Comparison of ENCODE assay signal across 26 cellular contexts in genomic region chr11:46655631-46656030, GRCh38.
"Had no signal": no experiment of that assay in that cellular context is flagged by ENCODE, and none has a peak within 500 bp of the region (broad histone marks: within the 10 kb centered on the region; RNA-seq: fewer than 3 reads in every experiment).

No MANE protein-coding gene starts in this region.

- H3K9me3 ChIP-seq: body of pancreas, heart right ventricle, left lung, mucosa of descending colon, testis, transverse colon had no signal

- H3K27ac ChIP-seq: body of pancreas, cardiac muscle cell, foreskin keratinocyte, left lung, testis, transverse colon had no signal

- H3K4me3 ChIP-seq: body of pancreas, cardiac muscle cell, heart right ventricle, left lung, lung, mucosa of descending colon, testis, transverse colon had no signal

- DNase-seq: activated CD4-positive, alpha-beta memory T cell treated with anti-CD3 and anti-CD28 coated beads, Interleukin-2, amount 10 ng/mL, durations not matched to agents 7 days and 5 days; activated CD4-positive, alpha-beta T cell treated with anti-CD3 and anti-CD28 coated beads, Interleukin-2, amount 10 ng/mL, durations not matched to agents 7 days and 5 days; activated CD4-positive, CD25-positive, alpha-beta regulatory T cell treated with anti-CD3 and anti-CD28 coated beads, Interleukin-2, amount 50 U/mL, for 72 hours; activated naive CD4-positive, alpha-beta T cell; activated T-cell treated with anti-CD3 and anti-CD28 coated beads, Interleukin-2, amount 50 U/mL, for 48 hours; aorta; body of pancreas; cortex of kidney; foreskin keratinocyte; heart right ventricle; kidney glomerular epithelial cell; left lung; mesendoderm; mucosa of descending colon; right cardiac atrium; stimulated activated CD4-positive, alpha-beta T cell treated with anti-CD3 and anti-CD28 coated beads, Interleukin-12 subunit alpha, Interleukin-12 subunit beta, amount 100 ng/mL, for 4 hours; stimulated activated CD4-positive, alpha-beta T cell treated with anti-CD3 and anti-CD28 coated beads, Interleukin-4, amount 100 ng/mL, for 1 hour; stimulated activated naive CD8-positive, alpha-beta T cell treated with anti-CD3 and anti-CD28 coated beads, Interleukin-15, Interleukin-2, amounts not matched to agents 100 U/mL and 50 U/mL, for 24 hours; T-helper 9 cell; testis; transverse colon had no signal

- H3K27me3 ChIP-seq: body of pancreas, cardiac muscle cell, foreskin keratinocyte, heart right ventricle, left lung, testis, transverse colon had no signal

- H3K4me1 ChIP-seq: body of pancreas, foreskin keratinocyte, transverse colon had no signal

- FAIRE-seq: endothelial cell of umbilical vein, TTC549, urothelium cell line had no signal
